ENCODE assay signal across 10 cellular contexts in genomic region chr16:50671644-50672260, GRCh38. TPM values are rescaled to one million over a fixed set of nuclear protein-coding genes. Genes with fewer than 3 reads are reported as not detected.
DNase-seq lines count a peak whose midpoint lies in the region; ATAC-seq, FAIRE-seq and TF ChIP-seq lines count a peak whose summit lies in the region.
"Had no signal": no experiment of that assay in that cellular context is flagged by ENCODE, and none has a peak within 500 bp of the region (broad histone marks: within the 10 kb centered on the region; RNA-seq: fewer than 3 reads in every experiment).

No MANE protein-coding gene starts in this region.

- no peaks in the 10 kb centered on the region for H3K79me2 ChIP-seq in endothelial cell of umbilical vein (ENCODE audit: control insufficient read depth, insufficient read depth, low read length)
- H3K79me2 ChIP-seq in GM23248 (ENCODE audit: insufficient read depth): no peaks in the 10 kb centered on the region

- H3K36me3 Mint-ChIP-seq in Caco-2 (ENCODE audit: insufficient read depth, unreplicated experiment): no peaks in the 10 kb centered on the region

- in situ Hi-C loops in GM23248 (cut with MboI): no loop called here

- BruUV-seq in Caco-2 (replicated peaks; lab: Mats Ljungman, UMichigan): no TSS peak
- no TSS peak for BruUV-seq in endothelial cell of umbilical vein (replicated peaks; lab: Mats Ljungman, UMichigan)

- H3F3A ChIP-seq in GM23248 (ENCODE audit: insufficient read depth): no peaks in the 10 kb centered on the region

- peak in 1 of 2 experiments; percentile 69 for DNase-seq in Caco-2
- DNase-seq in Jurkat, Clone E6-1 (ENCODE audit: low read depth, low spot score): peak; percentile 19
- peak; percentile 17 for DNase-seq in endothelial cell of umbilical vein (ENCODE audit: low read depth, low spot score)
- peak; percentile 63 for DNase-seq in stimulated activated CD4-positive, alpha-beta T cell treated with anti-CD3 and anti-CD28 coated beads, Interleukin-1b, Interleukin-23, amount 100 ng/mL, for 48 hours
- DNase-seq in GM23248: no peak
- no peak for DNase-seq in GOT3 (lab: John Stamatoyannopoulos, UW)

- no peak overlapping the region for H3K4me3 Mint-ChIP-seq in Caco-2 (ENCODE audit: unreplicated experiment)

- H3K4me2 ChIP-seq in endothelial cell of umbilical vein (ENCODE audit: insufficient read depth, low read length): no peak overlapping the region
- no peak overlapping the region for H3K4me2 ChIP-seq in GM23248 (ENCODE audit: unreplicated experiment)

- FAIRE-seq in endothelial cell of umbilical vein (lab: Jason Lieb, UNC): peak; percentile 73

- H3K9ac ChIP-seq in endothelial cell of umbilical vein (replicated peaks; ENCODE audit: extremely low read depth, insufficient read depth, low read length) (no peak overlapping the region), GM23248 (no peak overlapping the region)

- H3K4me1 Mint-ChIP-seq in Caco-2 (ENCODE audit: low read depth, unreplicated experiment): peaks cover 21% of the 10 kb centered on the region

- H3K9me3 ChIP-seq in Caco-2: peaks cover 19% of the 10 kb centered on the region
- H3K9me3 ChIP-seq in endothelial cell of umbilical vein (replicated peaks; ENCODE audit: control insufficient read depth, insufficient read depth, low read length): peaks cover 3% of the 10 kb centered on the region
- H3K9me3 ChIP-seq in GM23248 (ENCODE audit: low read depth): no peaks in the 10 kb centered on the region

- H3K27me3 Mint-ChIP-seq in Caco-2 (ENCODE audit: insufficient read depth, unreplicated experiment): no peaks in the 10 kb centered on the region

- dilution Hi-C loops in endothelial cell of umbilical vein (cut with MboI; ENCODE audit: extremely low pct_ligation_motif_present, low sequenced_read_pairs): no loop called here

- POLR2A ChIA-PET in Caco-2 (lab: Charles Lee) (no interaction called here), endothelial cell of umbilical vein (lab: Charles Lee) (no interaction called here)

- CTCF ChIA-PET in Caco-2 (lab: Charles Lee) (interaction anchor here (0.8 to 8.1 kb wide), 2 partner anchors 134 to 297 kb away, joined by 4 to 188 read pairs; no protein-coding TSS in a partner anchor), endothelial cell of umbilical vein (lab: Charles Lee) (interaction anchor here (0.8 to 10.9 kb wide), 7 partner anchors 9 to 647 kb away, joined by 3 to 179 read pairs (median 4); partner anchors contain the start of gene CNEP1R1)

- H3K9me1 ChIP-seq in endothelial cell of umbilical vein (replicated peaks; ENCODE audit: control insufficient read depth, extremely low read depth, insufficient read depth, low read length): no peaks in the 10 kb centered on the region

- H3K9me3 Mint-ChIP-seq in Caco-2 (ENCODE audit: unreplicated experiment): peaks cover 20% of the 10 kb centered on the region

- no peak overlapping the region for H2AFZ ChIP-seq in endothelial cell of umbilical vein (ENCODE audit: low read depth, low read length)
- no peak overlapping the region for H2AFZ ChIP-seq in GM23248

- TF ChIP-seq POLR2A in endothelial cell of umbilical vein (IDR thresholded peaks at IDR 0.05; ENCODE audit: low read depth, low read length): no peak

- H4K20me1 ChIP-seq in endothelial cell of umbilical vein (replicated peaks; ENCODE audit: control insufficient read depth, extremely low read depth, insufficient read depth, low read length) (no peaks in the 10 kb centered on the region), GM23248 (ENCODE audit: insufficient read depth) (no peaks in the 10 kb centered on the region)

- TF ChIP-seq CTCF in Caco-2 (IDR thresholded peaks at IDR 0.05; ENCODE audit: insufficient read depth in 1 of 2, low read depth in 1 of 2, low read length in 1 of 2, severe bottlenecking in 1 of 2, unreplicated experiment in 1 of 2): peak; percentile 57 to 74
- peak; percentile 48 to 51 for TF ChIP-seq CTCF in endothelial cell of umbilical vein (IDR thresholded peaks at IDR 0.05; ENCODE audit: extremely low read depth in 1 of 2, insufficient read depth in 1 of 2, low read depth in 1 of 2, low read length in 2 of 2)

- H3K27ac ChIP-seq in endothelial cell of umbilical vein (ENCODE audit: insufficient read depth, low read depth, low read length) (no peak overlapping the region), GM23248 (no peak overlapping the region)
- H3K27ac ChIP-seq: SJSA1 had no signal

- intact Hi-C loops in Caco-2 (cut with micrococcal nuclease; ENCODE audit: unreplicated experiment): loop anchor here (1.0 kb wide), 1 partner anchor 76 kb away; no protein-coding TSS in a partner anchor
- intact Hi-C loops in endothelial cell of umbilical vein (cut with micrococcal nuclease): loop anchor here (1.0 kb wide), 1 partner anchor 135 kb away; no protein-coding TSS in a partner anchor

- no peaks in the 10 kb centered on the region for H3K36me3 ChIP-seq in Caco-2 (ENCODE audit: control insufficient read depth, insufficient read depth, low read length)
- H3K36me3 ChIP-seq in endothelial cell of umbilical vein (ENCODE audit: control insufficient read depth in 2 of 2, extremely low read depth in 1 of 2, insufficient read depth in 2 of 2, low read length in 2 of 2): no peaks in the 10 kb centered on the region
- H3K36me3 ChIP-seq in GM23248 (ENCODE audit: low read depth): no peaks in the 10 kb centered on the region
- H3K36me3 ChIP-seq: SJSA1 had no signal

- H3K9me2 ChIP-seq in GM23248 (ENCODE audit: insufficient read depth): no peaks in the 10 kb centered on the region

- H3K4me1 ChIP-seq in Caco-2: peaks cover 10% of the 10 kb centered on the region; the same call in 1 of the 2 replicates
- no peaks in the 10 kb centered on the region for H3K4me1 ChIP-seq in endothelial cell of umbilical vein (ENCODE audit: control insufficient read depth, extremely low read depth, insufficient read depth, low read length)
- no peaks in the 10 kb centered on the region for H3K4me1 ChIP-seq in GM23248 (ENCODE audit: insufficient read depth)
- H3K4me1 ChIP-seq: SJSA1 had no signal

- H3K4me3 ChIP-seq in Caco-2 (ENCODE audit: low read depth, low read length) (no peak overlapping the region), endothelial cell of umbilical vein (replicated peaks in 1 of 3; ENCODE audit: insufficient read depth in 1 of 3, low read depth in 1 of 3, low read length in 3 of 3) (no peak overlapping the region), GM23248 (no peak overlapping the region)
- no peak overlapping the region for H3K4me3 ChIP-seq in Jurkat, Clone E6-1 (ENCODE audit: low read length)
- H3K4me3 ChIP-seq: SJSA1 had no signal

- H3K27ac Mint-ChIP-seq in Caco-2 (ENCODE audit: unreplicated experiment): no peak overlapping the region

- H3K27me3 ChIP-seq in Caco-2 (replicated peaks; ENCODE audit: control insufficient read depth, insufficient read depth, low read length) (no peaks in the 10 kb centered on the region), endothelial cell of umbilical vein (ENCODE audit: control insufficient read depth in 2 of 2, insufficient read depth in 2 of 2, low read length in 2 of 2) (no peaks in the 10 kb centered on the region), GM23248 (replicated peaks; ENCODE audit: insufficient read depth) (no peaks in the 10 kb centered on the region)
- H3K27me3 ChIP-seq: SJSA1 had no signal

- peak; percentile 29 to 42 for ATAC-seq in activated CD4-positive, CD25-positive, alpha-beta regulatory T cell treated with anti-CD3 and anti-CD28 coated beads, Interleukin-2, amount 50 U/mL, for 24 hours
- no peak for ATAC-seq in HG03135 (IDR thresholded peaks at IDR 0.05; ENCODE audit: unreplicated experiment)

- 45 to 68% methylated on average over 2 of the region's 2 CpGs for WGBS in GM23248 (ENCODE audit: low coverage in 1 of 2, low lambda C conversion rate in 2 of 2, missing lambda C conversion rate in 2 of 2), 2 experiments

TF ChIP-seq in endothelial cell of umbilical vein, 7 proteins besides CTCF, POLR2A, EP300 and RAD21 (continues in another document):
- no peak for TF ChIP-seq FOS (IDR thresholded peaks at IDR 0.05; ENCODE audit: borderline replicate concordance, insufficient read depth, low read length)
- no peak for TF ChIP-seq POLR2AphosphoS5 (IDR thresholded peaks at IDR 0.05; ENCODE audit: insufficient read depth, low read depth, low read length)
- TF ChIP-seq MYC (IDR thresholded peaks at IDR 0.05; ENCODE audit: low read depth, low read length): no peak
- no peak for TF ChIP-seq EZH2 (IDR thresholded peaks at IDR 0.05; ENCODE audit: borderline replicate concordance, low read depth, low read length, severe bottlenecking)
- no peak for TF ChIP-seq GATA2 (IDR thresholded peaks at IDR 0.05; ENCODE audit: insufficient read depth, insufficient read length, low read depth, low read length)

RNA-seq across cellular contexts. Expression of gene SNX20, which starts 9.4 kb away (rescaled TPM):
- total RNA-seq in Caco-2 (2022) (not detected in 2 replicates), endothelial cell of umbilical vein (not detected in 2 replicates)
- not detected for polyA plus RNA-seq in Jurkat, Clone E6-1 (2012; ENCODE audit: insufficient read depth, insufficient read length)
- polyA plus RNA-seq in endothelial cell of umbilical vein (not detected in 2 replicates), GM23248 (2016; fragmentation: Nextera tagmentation; extraction: Ambion mirVana) (not detected in 2 replicates)
- not detected in 2 replicates for polyA plus RNA-seq in endothelial cell of umbilical vein (2011; cell fraction: cytosol; rRNA removed)
- polyA plus RNA-seq in endothelial cell of umbilical vein (2011; cell fraction: nucleus; rRNA removed): not detected in 2 replicates
- not detected in 2 replicates for polyA plus RNA-seq in endothelial cell of umbilical vein (2012)
- polyA minus RNA-seq in endothelial cell of umbilical vein: not detected in 2 replicates
- polyA minus RNA-seq in endothelial cell of umbilical vein (2011; cell fraction: cytosol; rRNA and poly(A)+ RNA removed): not detected
- not detected in 2 replicates for polyA minus RNA-seq in endothelial cell of umbilical vein (2011; cell fraction: nucleus; rRNA and poly(A)+ RNA removed)
- total RNA-seq in GM23248 (2014; rRNA removed; shearing (Covaris generic)): not detected in 2 replicates
- total RNA-seq: pulmonary artery endothelial cell, SJSA1 had no signal

RNA-seq across cellular contexts. Expression of gene NOD2, which starts 21.7 kb away (rescaled TPM):
- total RNA-seq in Caco-2 (2022) (0.23 and 0.51 TPM in 2 replicates), endothelial cell of umbilical vein (0.58 TPM in 1 of 2 replicates, not detected in the other)
- polyA plus RNA-seq in Jurkat, Clone E6-1 (2012; ENCODE audit: insufficient read depth, insufficient read length): not detected
- polyA plus RNA-seq in endothelial cell of umbilical vein (0.03 and 0.07 TPM in 2 replicates), GM23248 (2016; fragmentation: Nextera tagmentation; extraction: Ambion mirVana) (not detected in 2 replicates)
- 0.01 and 0.04 TPM in 2 replicates for polyA plus RNA-seq in endothelial cell of umbilical vein (2011; cell fraction: cytosol; rRNA removed)
- 0.04 and 0.11 TPM in 2 replicates for polyA plus RNA-seq in endothelial cell of umbilical vein (2011; cell fraction: nucleus; rRNA removed)
- 0.03 and 0.12 TPM in 2 replicates for polyA plus RNA-seq in endothelial cell of umbilical vein (2012)
- not detected in 2 replicates for polyA minus RNA-seq in endothelial cell of umbilical vein
- not detected for polyA minus RNA-seq in endothelial cell of umbilical vein (2011; cell fraction: cytosol; rRNA and poly(A)+ RNA removed)
- 0.19 TPM in 1 of 2 replicates, not detected in the other for polyA minus RNA-seq in endothelial cell of umbilical vein (2011; cell fraction: nucleus; rRNA and poly(A)+ RNA removed)
- not detected in 2 replicates for total RNA-seq in GM23248 (2014; rRNA removed; shearing (Covaris generic))

Comparison
In these comparisons a context has a peak if more than half of its experiments do, and no peak if none do; other contexts are left out.
1. DNase-seq: peak in Jurkat, Clone E6-1 (single experiment), endothelial cell of umbilical vein (single experiment) and stimulated activated CD4-positive, alpha-beta T cell treated with anti-CD3 and anti-CD28 coated beads, Interleukin-1b, Interleukin-23, amount 100 ng/mL, for 48 hours (single experiment); none in GM23248 (single experiment) and GOT3 (single experiment).